Comparison of ENCODE assay signal across 13 cellular contexts in genomic region chr10:119309423-119309770, GRCh38.
DNase-seq lines count a peak whose midpoint lies in the region; ATAC-seq and TF ChIP-seq lines count a peak whose summit lies in the region.
"Had no signal": no experiment of that assay in that cellular context is flagged by ENCODE, and none has a peak within 500 bp of the region (broad histone marks: within the 10 kb centered on the region; RNA-seq: fewer than 3 reads in every experiment).

No MANE protein-coding gene starts in this region.

- TF ChIP-seq EP300 in ovary (IDR thresholded peaks at IDR 0.05): no peak

- CTCF ChIA-PET in OCI-LY7 (lab: Charles Lee; ENCODE audit: unreplicated experiment): interaction anchor here (1.0 to 1.9 kb wide), 3 partner anchors 10 to 110 kb away, joined by 3 to 5 read pairs (median 3); no protein-coding TSS in a partner anchor

- peak overlapping the region; percentile 97 for H3K4me2 ChIP-seq in OCI-LY7 (ENCODE audit: low read length)

- POLR2A ChIA-PET in OCI-LY7 (lab: Charles Lee): interaction anchor here (0.5 to 2.2 kb wide), 6 partner anchors 16 to 129 kb away, joined by 3 to 8 read pairs (median 3); partner anchors contain the start of gene GRK5

- H3K4me3 ChIP-seq in OCI-LY7 (ENCODE audit: low read depth, low read length, poor library complexity, severe bottlenecking): peak overlapping the region; percentile 31
- H3K4me3 ChIP-seq in thoracic aorta: no peak overlapping the region
- no peak overlapping the region for H3K4me3 ChIP-seq in ovary
- H3K4me3 ChIP-seq: dorsolateral prefrontal cortex, upper lobe of right lung had no signal

- peaks cover 3% of the 10 kb centered on the region for H3K36me3 Mint-ChIP-seq in activated naive CD4-positive, alpha-beta T cell treated with anti-CD3 and anti-CD28 coated beads, Interleukin-2, amount 50 U/mL, for 24 hours

- H3K9me3 ChIP-seq in OCI-LY7 (ENCODE audit: low read length) (no peaks in the 10 kb centered on the region), thoracic aorta (no peaks in the 10 kb centered on the region), ovary (no peaks in the 10 kb centered on the region)
- H3K9me3 ChIP-seq: upper lobe of right lung had no signal

- no TSS peak for BruUV-seq in OCI-LY7 (replicated peaks; lab: Mats Ljungman, UMichigan)

- H3K9me2 ChIP-seq in OCI-LY7 (ENCODE audit: insufficient read depth, low read length): no peaks in the 10 kb centered on the region

- ATAC-seq in HG02610 (IDR thresholded peaks at IDR 0.05; ENCODE audit: unreplicated experiment) (peak; percentile 21), thoracic aorta (ENCODE audit: insufficient number of reproducible peaks, low FRiP score, low read depth) (no peak)
- ATAC-seq: PC-3, upper lobe of right lung had no signal

- H3K79me2 ChIP-seq in OCI-LY7 (ENCODE audit: insufficient read depth, low read depth, low read length): no peaks in the 10 kb centered on the region; the same call in 1 of the 2 replicates

- H3K27me3 ChIP-seq in thoracic aorta (replicated peaks; ENCODE audit: insufficient read depth) (no peaks in the 10 kb centered on the region), ovary (no peaks in the 10 kb centered on the region)
- H3K27me3 ChIP-seq: dorsolateral prefrontal cortex, upper lobe of right lung had no signal

- no peaks in the 10 kb centered on the region for H4K20me1 ChIP-seq in OCI-LY7 (ENCODE audit: insufficient read depth, low read length)

- H3K36me3 ChIP-seq in OCI-LY7 (ENCODE audit: insufficient read depth, low read length) (no peaks in the 10 kb centered on the region), thoracic aorta (no peaks in the 10 kb centered on the region), ovary (no peaks in the 10 kb centered on the region)
- H3K36me3 ChIP-seq: upper lobe of right lung had no signal

- H3K27ac Mint-ChIP-seq in activated naive CD4-positive, alpha-beta T cell treated with anti-CD3 and anti-CD28 coated beads, Interleukin-2, amount 50 U/mL, for 24 hours: peak overlapping the region; percentile 59
- H3K27ac Mint-ChIP-seq: activated CD4-positive, alpha-beta T cell treated with anti-CD3 and anti-CD28 coated beads, Interleukin-2, amount 10 ng/mL, durations not matched to agents 24 days and 14 days had no signal

- peak overlapping the region; percentile 34 for H3K27ac ChIP-seq in OCI-LY7 (ENCODE audit: low read depth, low read length, poor library complexity, severe bottlenecking)
- peak overlapping the region; percentile 89 to 92 for H3K27ac ChIP-seq in thoracic aorta
- no peak overlapping the region for H3K27ac ChIP-seq in ovary
- H3K27ac ChIP-seq: dorsolateral prefrontal cortex had no signal

- H3K4me3 Mint-ChIP-seq in activated naive CD4-positive, alpha-beta T cell treated with anti-CD3 and anti-CD28 coated beads, Interleukin-2, amount 50 U/mL, for 24 hours: no peak overlapping the region
- H3K4me3 Mint-ChIP-seq: activated CD4-positive, alpha-beta T cell treated with anti-CD3 and anti-CD28 coated beads, Interleukin-2, amount 10 ng/mL, durations not matched to agents 24 days and 14 days had no signal

- no peaks in the 10 kb centered on the region for H3K27me3 Mint-ChIP-seq in activated naive CD4-positive, alpha-beta T cell treated with anti-CD3 and anti-CD28 coated beads, Interleukin-2, amount 50 U/mL, for 24 hours

- no peak for TF ChIP-seq POLR2A in ovary (IDR thresholded peaks at IDR 0.05)

- TF ChIP-seq CTCF in OCI-LY7 (conservative IDR thresholded peaks at IDR 0.05; ENCODE audit: low read length): no peak
- no peak for TF ChIP-seq CTCF in thoracic aorta (IDR thresholded peaks at IDR 0.05)
- TF ChIP-seq CTCF in ovary (IDR thresholded peaks at IDR 0.05): no peak

- peaks cover 72% of the 10 kb centered on the region for H3K4me1 ChIP-seq in OCI-LY7 (ENCODE audit: insufficient read depth, low read length, poor library complexity, severe bottlenecking)
- H3K4me1 ChIP-seq in thoracic aorta (ENCODE audit: control insufficient read depth in 1 of 2, low read depth in 2 of 2): peaks cover 52 to 100% of the 10 kb centered on the region in 2 donors
- H3K4me1 ChIP-seq in ovary (ENCODE audit: insufficient read depth): peaks cover 14% of the 10 kb centered on the region

- peak overlapping the region; percentile 34; the same call in 1 of the 2 replicates for H2AFZ ChIP-seq in OCI-LY7 (ENCODE audit: low read length)

- intact Hi-C loops in OCI-LY7 (cut with micrococcal nuclease; ENCODE audit: unreplicated experiment): loop anchor here (5.0 to 10.0 kb wide), 3 partner anchors 193 to 555 kb away; partner anchors contain the start of genes CACUL1 and EIF3A
- intact Hi-C loops in ovary (cut with DNase I): no loop called here

- 91 to 100% (median 93%) methylated on average over 2 of the region's 2 CpGs for WGBS in ovary, 3 donors

- no peaks in the 10 kb centered on the region for H3K9me3 Mint-ChIP-seq in activated naive CD4-positive, alpha-beta T cell treated with anti-CD3 and anti-CD28 coated beads, Interleukin-2, amount 50 U/mL, for 24 hours

- no peak for DNase-seq in activated naive CD4-positive, alpha-beta T cell treated with anti-CD3 and anti-CD28 coated beads, Interleukin-2, amount 50 U/mL, for 16 hours
- DNase-seq in OCI-LY7 (ENCODE audit: low spot score) (peak; percentile 72), thoracic aorta (ENCODE audit: low spot score) (no peak), ovary (no peak), COLO668 (lab: John Stamatoyannopoulos, UW; ENCODE audit: unreplicated experiment) (no peak), NCI-H1105 (lab: John Stamatoyannopoulos, UW) (no peak)
- DNase-seq: activated CD4-positive, alpha-beta T cell treated with anti-CD3 and anti-CD28 coated beads, Interleukin-2, amount 10 ng/mL, durations not matched to agents 24 days and 14 days; dorsolateral prefrontal cortex; NCI-H2171; PC-3; upper lobe of right lung had no signal

- H3K4me1 Mint-ChIP-seq in activated naive CD4-positive, alpha-beta T cell treated with anti-CD3 and anti-CD28 coated beads, Interleukin-2, amount 50 U/mL, for 24 hours: peaks cover 69% of the 10 kb centered on the region

Comparison
In these comparisons a context has a peak if more than half of its experiments do, and no peak if none do; other contexts are left out.
1. H3K27ac ChIP-seq: peak in OCI-LY7 (single experiment) and thoracic aorta (2 of 2); none in ovary (0 of 2).